ENCODE assay signal across 32 cellular contexts in the genomic region with DNA sequence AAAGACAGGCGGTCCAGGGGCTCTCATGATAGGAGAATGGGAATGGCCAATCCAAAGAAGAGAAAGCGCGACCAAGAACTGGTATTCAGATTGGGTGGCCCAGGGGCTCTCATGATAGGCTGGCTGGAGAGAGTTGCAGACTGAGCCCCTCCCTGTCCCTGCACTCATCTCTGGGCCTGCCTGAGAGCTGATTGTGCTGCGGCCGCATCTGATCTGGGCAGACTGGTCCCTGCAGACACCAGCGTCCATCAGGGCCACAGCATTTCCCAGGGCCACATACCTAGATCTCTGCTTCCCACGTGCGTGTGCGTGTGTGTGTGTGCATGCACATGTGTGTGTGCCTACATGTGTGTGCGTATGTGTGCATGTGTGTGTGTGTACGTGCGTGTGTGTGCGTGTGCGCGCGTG. TPM values are rescaled to one million over a fixed set of nuclear protein-coding genes. Genes with fewer than 3 reads are reported as not detected.
DNase-seq lines count a peak whose midpoint lies in the region; ATAC-seq and TF ChIP-seq lines count a peak whose summit lies in the region.
"Had no signal": no experiment of that assay in that cellular context is flagged by ENCODE, and none has a peak within 500 bp of the region (broad histone marks: within the 10 kb centered on the region; RNA-seq: fewer than 3 reads in every experiment).

No MANE protein-coding gene starts in this region.

- ATAC-seq in naive B cell (ENCODE audit: low read depth in 2 of 2) (no peak), GM18870 (IDR thresholded peaks at IDR 0.05; ENCODE audit: unreplicated experiment) (no peak)
- ATAC-seq: activated CD8-positive, alpha-beta T cell treated with anti-CD3 and anti-CD28 coated beads for 36 hours; left cardiac atrium; Right ventricle myocardium inferior had no signal

- H3K4me3 ChIP-seq in BLaER1 (no peak overlapping the region), lower leg skin (ENCODE audit: low read depth, poor library complexity, severe bottlenecking) (no peak overlapping the region)
- H3K4me3 ChIP-seq: PC-9, testis had no signal

- WGBS in lower leg skin, 2 donors = 84 to 92% methylated on average over 16 of the region's 16 CpGs

- H3K4me1 ChIP-seq in BLaER1 = peaks cover 38% of the 10 kb centered on the region
- H3K4me1 ChIP-seq: parathyroid adenoma had no signal

- peak overlapping the region in 4 of 8 donors; percentile 5 to 70 (median 43) for H3K4me3 Mint-ChIP-seq in naive B cell
- no peak overlapping the region for H3K4me3 Mint-ChIP-seq in activated T-helper 2 cell treated with anti-CD3 and anti-CD28 coated beads, Interferon-gamma antibody, Interleukin-2, Interleukin-4, amounts not matched to agents 10 μg/mL and 5 μg/mL and 100 μg/mL, durations not matched to agents 14 hours and 24 hours and 36 hours (ENCODE audit: low read depth)
- H3K4me3 Mint-ChIP-seq: activated CD8-positive, alpha-beta T cell treated with anti-CD3 and anti-CD28 coated beads for 36 hours; activated naive CD4-positive, alpha-beta T cell treated with anti-CD3 and anti-CD28 coated beads, Interleukin-2, amount 50 U/mL, for 24 hours; activated T-helper 1 cell treated with anti-CD3 and anti-CD28 coated beads, Interleukin-12 subunit alpha, Interleukin-12 subunit beta, Interleukin-2, Interleukin-4 antibody, amounts not matched to agents 30 ng/mL and 10 ng/mL and 1 ng/mL, durations not matched to agents 14 hours and 24 hours and 36 hours; brain; CD4-positive, alpha-beta T cell; HFFc6; nephron; stimulated activated naive CD8-positive, alpha-beta T cell treated with anti-CD3 and anti-CD28 coated beads, Interleukin-15, Interleukin-2, amounts not matched to agents 100 ng/mL and 50 ng/mL, for 24 hours; T-helper 2 cell treated with Interferon-gamma antibody and Interleukin-4, amounts not matched to agents 5 μg/mL and 100 μg/mL, for 36 hours had no signal

- peak overlapping the region; percentile 67; the same call in 1 of the 2 replicates for H3K4me2 ChIP-seq in BLaER1
- H3K4me2 ChIP-seq: PC-9 had no signal

- peak overlapping the region in 5 of 6 donors; percentile 27 to 84 (median 66) for H3K27ac Mint-ChIP-seq in naive B cell
- H3K27ac Mint-ChIP-seq in activated T-helper 2 cell treated with anti-CD3 and anti-CD28 coated beads, Interferon-gamma antibody, Interleukin-2, Interleukin-4, amounts not matched to agents 10 μg/mL and 5 μg/mL and 100 μg/mL, durations not matched to agents 14 hours and 24 hours and 36 hours = no peak overlapping the region
- H3K27ac Mint-ChIP-seq: activated CD8-positive, alpha-beta T cell treated with anti-CD3 and anti-CD28 coated beads for 36 hours; activated T-helper 1 cell treated with anti-CD3 and anti-CD28 coated beads, Interleukin-12 subunit alpha, Interleukin-12 subunit beta, Interleukin-2, Interleukin-4 antibody, amounts not matched to agents 30 ng/mL and 10 ng/mL and 1 ng/mL, durations not matched to agents 14 hours and 24 hours and 36 hours; CD4-positive, alpha-beta T cell; HFFc6; nephron; stimulated activated naive CD8-positive, alpha-beta T cell treated with anti-CD3 and anti-CD28 coated beads, Interleukin-15, Interleukin-2, amounts not matched to agents 100 ng/mL and 50 ng/mL, for 24 hours; T-helper 2 cell treated with Interferon-gamma antibody and Interleukin-4, amounts not matched to agents 5 μg/mL and 100 μg/mL, for 36 hours had no signal

- no peak for TF ChIP-seq POLR2A in lower leg skin (IDR thresholded peaks at IDR 0.05)

- peaks cover 0 to 2% (median 0%) of the 10 kb centered on the region in 7 donors for H3K9me3 Mint-ChIP-seq in naive B cell
- no peaks in the 10 kb centered on the region for H3K9me3 Mint-ChIP-seq in activated T-helper 2 cell treated with anti-CD3 and anti-CD28 coated beads, Interferon-gamma antibody, Interleukin-2, Interleukin-4, amounts not matched to agents 10 μg/mL and 5 μg/mL and 100 μg/mL, durations not matched to agents 14 hours and 24 hours and 36 hours
- H3K9me3 Mint-ChIP-seq: activated CD8-positive, alpha-beta T cell treated with anti-CD3 and anti-CD28 coated beads for 36 hours; activated naive CD4-positive, alpha-beta T cell treated with anti-CD3 and anti-CD28 coated beads, Interleukin-2, amount 50 U/mL, for 24 hours; activated T-helper 1 cell treated with anti-CD3 and anti-CD28 coated beads, Interleukin-12 subunit alpha, Interleukin-12 subunit beta, Interleukin-2, Interleukin-4 antibody, amounts not matched to agents 30 ng/mL and 10 ng/mL and 1 ng/mL, durations not matched to agents 14 hours and 24 hours and 36 hours; CD4-positive, alpha-beta T cell; stimulated activated naive CD8-positive, alpha-beta T cell treated with anti-CD3 and anti-CD28 coated beads, Interleukin-15, Interleukin-2, amounts not matched to agents 100 ng/mL and 50 ng/mL, for 24 hours; T-helper 2 cell treated with Interferon-gamma antibody and Interleukin-4, amounts not matched to agents 5 μg/mL and 100 μg/mL, for 36 hours had no signal

- no peak for TF ChIP-seq CTCF in lower leg skin (IDR thresholded peaks at IDR 0.05)

- no peaks in the 10 kb centered on the region for H3K36me3 Mint-ChIP-seq in naive B cell
- no peaks in the 10 kb centered on the region for H3K36me3 Mint-ChIP-seq in activated T-helper 2 cell treated with anti-CD3 and anti-CD28 coated beads, Interferon-gamma antibody, Interleukin-2, Interleukin-4, amounts not matched to agents 10 μg/mL and 5 μg/mL and 100 μg/mL, durations not matched to agents 14 hours and 24 hours and 36 hours (ENCODE audit: low read depth)
- H3K36me3 Mint-ChIP-seq: activated naive CD4-positive, alpha-beta T cell treated with anti-CD3 and anti-CD28 coated beads, Interleukin-2, amount 50 U/mL, for 24 hours; brain had no signal

- peaks cover 11 to 31% (median 29%) of the 10 kb centered on the region in 3 donors for H3K4me1 Mint-ChIP-seq in naive B cell
- H3K4me1 Mint-ChIP-seq in activated T-helper 2 cell treated with anti-CD3 and anti-CD28 coated beads, Interferon-gamma antibody, Interleukin-2, Interleukin-4, amounts not matched to agents 10 μg/mL and 5 μg/mL and 100 μg/mL, durations not matched to agents 14 hours and 24 hours and 36 hours (ENCODE audit: low read depth) = peaks cover 2% of the 10 kb centered on the region

- no peaks in the 10 kb centered on the region for H3K36me3 ChIP-seq in BLaER1

- intact Hi-C loops in activated T-helper 2 cell treated with anti-CD3 and anti-CD28 coated beads, Interferon-gamma antibody, Interleukin-2, Interleukin-4, amounts not matched to agents 10 μg/mL and 5 μg/mL and 100 μg/mL, durations not matched to agents 14 hours and 24 hours and 36 hours (cut with micrococcal nuclease) = no loop called here
- intact Hi-C loops in lower leg skin (cut with DNase I; ENCODE audit: low total_unique reads) = no loop called here

- H3K27ac ChIP-seq in BLaER1 = no peak overlapping the region
- H3K27ac ChIP-seq: parathyroid adenoma, PC-9, testis had no signal

- no peaks in the 10 kb centered on the region for H4K20me1 ChIP-seq in BLaER1

- no peaks in the 10 kb centered on the region for H3K27me3 Mint-ChIP-seq in naive B cell
- peaks cover 15% of the 10 kb centered on the region for H3K27me3 Mint-ChIP-seq in activated T-helper 2 cell treated with anti-CD3 and anti-CD28 coated beads, Interferon-gamma antibody, Interleukin-2, Interleukin-4, amounts not matched to agents 10 μg/mL and 5 μg/mL and 100 μg/mL, durations not matched to agents 14 hours and 24 hours and 36 hours (ENCODE audit: low read depth)
- H3K27me3 Mint-ChIP-seq: activated CD8-positive, alpha-beta T cell treated with anti-CD3 and anti-CD28 coated beads for 36 hours; activated naive CD4-positive, alpha-beta T cell treated with anti-CD3 and anti-CD28 coated beads, Interleukin-2, amount 50 U/mL, for 24 hours; CD4-positive, alpha-beta T cell; stimulated activated naive CD8-positive, alpha-beta T cell treated with anti-CD3 and anti-CD28 coated beads, Interleukin-15, Interleukin-2, amounts not matched to agents 100 ng/mL and 50 ng/mL, for 24 hours had no signal

- H3K9me3 ChIP-seq in BLaER1 = no peaks in the 10 kb centered on the region
- H3K9me3 ChIP-seq: testis had no signal

- no peaks in the 10 kb centered on the region for H3K27me3 ChIP-seq in BLaER1
- H3K27me3 ChIP-seq: testis had no signal

- H3K9ac ChIP-seq in BLaER1 = no peak overlapping the region
- H3K9ac ChIP-seq: parathyroid adenoma had no signal

- DNase-seq in NCI-H82 (lab: John Stamatoyannopoulos, UW) (peak; percentile 83), ecto neural progenitor cell (ENCODE audit: low spot score) (peak; percentile 86), naive B cell (no peak), NCI-H1105 treated with DMSO at 0.1 percent for 48 hours (lab: John Stamatoyannopoulos, UW) (no peak), lower leg skin (ENCODE audit: low spot score in 2 of 2) (no peak)
- DNase-seq in activated T-helper 2 cell treated with anti-CD3 and anti-CD28 coated beads, Interferon-gamma antibody, Interleukin-2, Interleukin-4, amounts not matched to agents 10 μg/mL and 5 μg/mL and 100 μg/mL, durations not matched to agents 14 hours and 24 hours and 36 hours (ENCODE audit: low spot score) = no peak
- DNase-seq: activated CD8-positive, alpha-beta memory T cell treated with anti-CD3 and anti-CD28 coated beads, Interleukin-2, amount 50 U/mL, for 48 hours; activated CD8-positive, alpha-beta T cell treated with anti-CD3 and anti-CD28 coated beads for 36 hours; amniotic stem cell; CD4-positive, alpha-beta T cell; foreskin melanocyte; HFFc6; KBM-7; left cardiac atrium; mammary epithelial cell; NCI-H1092 treated with DMSO at 0.1 percent for 48 hours; NCI-H187; PC-9; small intestine; stimulated activated CD4-positive, alpha-beta T cell treated with anti-CD3 and anti-CD28 coated beads, Interleukin-2, amount 100 ng/mL, for 24 hours; testis had no signal

RNA-seq across cellular contexts. Expression of a gene that starts 30.4 kb away (rescaled TPM):
- under 1 TPM in 3 of 6 donors, not detected in 3; 0.16 to 0.52 (median 0.44) TPM for polyA plus RNA-seq in naive B cell (ENCODE audit: low read depth in 6 of 6)
- total RNA-seq in activated T-helper 2 cell treated with anti-CD3 and anti-CD28 coated beads, Interferon-gamma antibody, Interleukin-2, Interleukin-4, amounts not matched to agents 10 μg/mL and 5 μg/mL and 100 μg/mL, durations not matched to agents 14 hours and 24 hours and 36 hours = 4.1 and 5.0 TPM in 2 replicates
- total RNA-seq in lower leg skin = 1 to 10 TPM; 5.9 to 7.3 (median 6.6) TPM
- total RNA-seq: MCF 10A had no signal

RNA-seq across cellular contexts. Expression of a gene that starts 42.8 kb away (rescaled TPM):
- 10 to 100 TPM; 19.1 to 25.9 (median 20.5) TPM for polyA plus RNA-seq in naive B cell (ENCODE audit: low read depth in 6 of 6)
- total RNA-seq in activated T-helper 2 cell treated with anti-CD3 and anti-CD28 coated beads, Interferon-gamma antibody, Interleukin-2, Interleukin-4, amounts not matched to agents 10 μg/mL and 5 μg/mL and 100 μg/mL, durations not matched to agents 14 hours and 24 hours and 36 hours = 6.3 and 7.2 TPM in 2 replicates
- 10 to 100 TPM; 26.9 to 36.7 (median 27.2) TPM for total RNA-seq in lower leg skin

Comparison
In these comparisons a context has a peak if more than half of its experiments do, and no peak if none do; other contexts are left out.
1. DNase-seq: peak in NCI-H82 (single experiment) and ecto neural progenitor cell (single experiment); none in naive B cell (single experiment), NCI-H1105 treated with DMSO at 0.1 percent for 48 hours (single experiment), activated T-helper 2 cell treated with anti-CD3 and anti-CD28 coated beads, Interferon-gamma antibody, Interleukin-2, Interleukin-4, amounts not matched to agents 10 μg/mL and 5 μg/mL and 100 μg/mL, durations not matched to agents 14 hours and 24 hours and 36 hours (single experiment) and lower leg skin (0 of 2).